Comparison of ENCODE assay signal across 20 cellular contexts in genomic region chr5:9358961-9359686, GRCh38.
A peak's percentile ranks its signal among the peaks of the same experiment; 100 is the strongest.
DNase-seq lines count a peak whose midpoint lies in the region; ATAC-seq and FAIRE-seq lines count a peak whose summit lies in the region.
"Had no signal": no experiment of that assay in that cellular context is flagged by ENCODE, and none has a peak within 500 bp of the region (broad histone marks: within the 10 kb centered on the region; RNA-seq: fewer than 3 reads in every experiment).

No MANE protein-coding gene starts in this region.

- peak overlapping the region; percentile 96 for H3K27ac ChIP-seq in mesenchymal stem cell (ENCODE audit: low read length, poor library complexity, severe bottlenecking)
- H3K27ac ChIP-seq: BLaER1 treated with 17β-estradiol and CSF1 and Interleukin-3, amounts not matched to agents 10 nM and 100 nM; dorsolateral prefrontal cortex; testis had no signal

- H2AK5ac ChIP-seq in mesenchymal stem cell (ENCODE audit: low read length, severe bottlenecking) = no peak overlapping the region

- H3K9me3 ChIP-seq in mesenchymal stem cell (ENCODE audit: control insufficient read depth, low read length) (no peaks in the 10 kb centered on the region), MG63 (no peaks in the 10 kb centered on the region)
- H3K9me3 ChIP-seq: BLaER1 treated with 17β-estradiol and CSF1 and Interleukin-3, amounts not matched to agents 10 nM and 100 nM; testis had no signal

- ATAC-seq in GM19395 (IDR thresholded peaks at IDR 0.05; ENCODE audit: unreplicated experiment) = no peak
- no peak for ATAC-seq in HG03469 (IDR thresholded peaks at IDR 0.05; ENCODE audit: unreplicated experiment)
- ATAC-seq: activated naive CD8-positive, alpha-beta T cell treated with anti-CD3 and anti-CD28 coated beads, Interleukin-2, amount 50 U/mL, for 24 hours; activated T-cell treated with anti-CD3 and anti-CD28 coated beads, Interleukin-2, amount 50 U/mL, for 4 hours had no signal

- H3K4me1 ChIP-seq in mesenchymal stem cell (ENCODE audit: control insufficient read depth, insufficient read depth, low read depth, low read length) = peaks cover 10% of the 10 kb centered on the region
- H3K4me1 ChIP-seq: testis had no signal

- H3K14ac ChIP-seq in mesenchymal stem cell (ENCODE audit: low read length in 2 of 2) = peak overlapping the region in 1 of 2 experiments; percentile 35

- H3K18ac ChIP-seq in mesenchymal stem cell (ENCODE audit: low read depth in 1 of 2, low read length in 2 of 2) = peak overlapping the region in 1 of 2 experiments; percentile 65

- H2BK120ac ChIP-seq in mesenchymal stem cell (ENCODE audit: low read depth, low read length) = no peak overlapping the region

- H3K4me2 ChIP-seq in mesenchymal stem cell (ENCODE audit: low read length, poor library complexity, severe bottlenecking) = no peak overlapping the region
- H3K4me2 ChIP-seq: BLaER1 treated with 17β-estradiol and CSF1 and Interleukin-3, amounts not matched to agents 10 nM and 100 nM had no signal

- no peak overlapping the region for H3K4ac ChIP-seq in mesenchymal stem cell (ENCODE audit: low read depth in 1 of 2, low read length in 2 of 2)

- no peak overlapping the region for H4K91ac ChIP-seq in mesenchymal stem cell (ENCODE audit: low read length)

- H3K23ac ChIP-seq in mesenchymal stem cell (ENCODE audit: low read length in 2 of 2) = no peak overlapping the region

- H3K9ac ChIP-seq in mesenchymal stem cell (ENCODE audit: low read length) = no peak overlapping the region
- H3K9ac ChIP-seq: BLaER1 treated with 17β-estradiol and CSF1 and Interleukin-3, amounts not matched to agents 10 nM and 100 nM had no signal

- WGBS in mesenchymal stem cell = 68% methylated on average over 2 of the region's 2 CpGs

- H3K27me3 ChIP-seq in mesenchymal stem cell (ENCODE audit: control insufficient read depth in 1 of 2, insufficient read depth in 1 of 2, low read length in 2 of 2) (no peaks in the 10 kb centered on the region), MG63 (no peaks in the 10 kb centered on the region)
- H3K27me3 ChIP-seq: BLaER1 treated with 17β-estradiol and CSF1 and Interleukin-3, amounts not matched to agents 10 nM and 100 nM; dorsolateral prefrontal cortex; testis had no signal

- peak; percentile 35 for DNase-seq in AG20443 (ENCODE audit: low spot score)
- peak; percentile 79 for DNase-seq in RCC 7860 (ENCODE audit: low spot score)
- peak; percentile 11 to 20 for DNase-seq in dermis microvascular lymphatic vessel endothelial cell (ENCODE audit: low read depth in 2 of 2)
- peak; percentile 59 for DNase-seq in mesenchymal stem cell
- no peak for DNase-seq in cerebellar nuclear complex (lab: John Stamatoyannopoulos, UW)
- no peak for DNase-seq in MG63
- DNase-seq: activated CD4-positive, alpha-beta T cell treated with anti-CD3 and anti-CD28 coated beads for 48 hours; activated naive CD8-positive, alpha-beta T cell treated with anti-CD3 and anti-CD28 coated beads, Interleukin-2, amount 50 U/mL, for 24 hours; activated T-cell treated with anti-CD3 and anti-CD28 coated beads, Interleukin-2, amount 50 U/mL, for 4 hours; dorsolateral prefrontal cortex; Karpas-422; NCI-H1930; NCI-H748 treated with DMSO at 0.1 percent for 48 hours; T-helper 9 cell; testis had no signal

- H4K8ac ChIP-seq in mesenchymal stem cell (ENCODE audit: low read length) = no peak overlapping the region

- H3K4me3 ChIP-seq in mesenchymal stem cell (ENCODE audit: insufficient read depth in 1 of 2, low read depth in 1 of 2, low read length in 2 of 2) (no peak overlapping the region), MG63 (no peak overlapping the region)
- H3K4me3 ChIP-seq: BLaER1 treated with 17β-estradiol and CSF1 and Interleukin-3, amounts not matched to agents 10 nM and 100 nM; dorsolateral prefrontal cortex; testis had no signal

- peak; percentile 89 for FAIRE-seq in RCC 7860 (lab: Jason Lieb, UNC)
- FAIRE-seq: H1, keratinocyte had no signal

- peak overlapping the region; percentile 20 to 80 for H2BK12ac ChIP-seq in mesenchymal stem cell (ENCODE audit: low read length in 2 of 2)

- H3K79me1 ChIP-seq in mesenchymal stem cell (replicated peaks; ENCODE audit: low read length, poor library complexity, severe bottlenecking) = peaks cover 19% of the 10 kb centered on the region

- H2BK15ac ChIP-seq in mesenchymal stem cell (ENCODE audit: low read depth, poor library complexity, severe bottlenecking) = no peak overlapping the region

- H2BK5ac ChIP-seq in mesenchymal stem cell (ENCODE audit: low read depth, low read length, poor library complexity, severe bottlenecking) = peak overlapping the region; percentile 36

- no peak overlapping the region for H2AFZ ChIP-seq in mesenchymal stem cell (ENCODE audit: low read depth, low read length)

- H3K36me3 ChIP-seq in mesenchymal stem cell (ENCODE audit: control insufficient read depth in 1 of 2, insufficient read depth in 2 of 2, low read depth in 1 of 2, low read length in 2 of 2) (peaks cover 0 to 2% of the 10 kb centered on the region in 2 experiments), MG63 (peaks cover 12% of the 10 kb centered on the region)
- H3K36me3 ChIP-seq: BLaER1 treated with 17β-estradiol and CSF1 and Interleukin-3, amounts not matched to agents 10 nM and 100 nM had no signal

Comparison
In these comparisons a context has a peak if more than half of its experiments do, and no peak if none do; other contexts are left out.
1. DNase-seq: peak in AG20443 (single experiment), RCC 7860 (single experiment), dermis microvascular lymphatic vessel endothelial cell (2 of 2) and mesenchymal stem cell (single experiment); none in cerebellar nuclear complex (0 of 2) and MG63 (single experiment).